Comparison of ENCODE assay signal across 8 cellular contexts in genomic region chr4:88283661-88284377, GRCh38. TPM values are rescaled to one million over a fixed set of nuclear protein-coding genes. Genes with fewer than 3 reads are reported as not detected.
DNase-seq lines count a peak whose midpoint lies in the region; ATAC-seq and TF ChIP-seq lines count a peak whose summit lies in the region.

No MANE protein-coding gene starts in this region.

- no peaks in the 10 kb centered on the region for H3K9me3 ChIP-seq in HAP-1

- no peaks in the 10 kb centered on the region for H3K36me3 ChIP-seq in HAP-1 (replicated peaks)

- H3K27me3 ChIP-seq in HAP-1 (ENCODE audit: low read depth), result no peaks in the 10 kb centered on the region

- DNase-seq in G401 (ENCODE audit: low spot score) (peak; percentile 81), HAP-1 (ENCODE audit: low spot score in 2 of 2) (peak; percentile 55 to 77), MV-4-11 (lab: John Stamatoyannopoulos, UW) (peak; percentile 41), cardiac fibroblast (ENCODE audit: low read depth in 2 of 2) (peak in 1 of 2 donors; percentile 73), islet precursor cell (peak; percentile 82), cortex of kidney (lab: John Stamatoyannopoulos, UW) (no peak)
- peak; percentile 37 to 47 (median 44) for DNase-seq in stimulated activated CD4-positive, alpha-beta T cell treated with anti-CD3 and anti-CD28 coated beads, Interleukin-12 subunit alpha, Interleukin-12 subunit beta, amount 100 ng/mL, for 48 hours (ENCODE audit: low read depth in 2 of 3, low spot score in 1 of 3)

- peaks cover 28% of the 10 kb centered on the region for H3K4me1 ChIP-seq in HAP-1

- in situ Hi-C loops in G401 (cut with HindIII; ENCODE audit: low sequenced_read_pairs) (no loop called here), HAP-1 (cut with MboI; ENCODE audit: low sequenced_read_pairs) (no loop called here)

- no peak for TF ChIP-seq CTCF in cardiac fibroblast (IDR thresholded peaks at IDR 0.05; ENCODE audit: low read depth, low read length)

- H3K4me3 ChIP-seq in HAP-1 (peak overlapping the region; percentile 55), cardiac fibroblast (replicated peaks in 1 of 2; ENCODE audit: low read depth in 2 of 2, low read length in 2 of 2) (peak overlapping the region; percentile 83)

- ATAC-seq in activated CD4-positive, CD25-positive, alpha-beta regulatory T cell treated with anti-CD3 and anti-CD28 coated beads, Interleukin-2, amount 50 U/mL, for 24 hours, result peak; percentile 15 to 29

RNA-seq across cellular contexts. Expression of gene PPM1K, which starts 0.5 kb away (rescaled TPM):
- 21.2 and 21.4 TPM in 2 replicates for total RNA-seq in G401 (2014; rRNA removed; shearing (Covaris generic))
